Comparison of ENCODE assay signal across 8 cellular contexts in the genomic region with DNA sequence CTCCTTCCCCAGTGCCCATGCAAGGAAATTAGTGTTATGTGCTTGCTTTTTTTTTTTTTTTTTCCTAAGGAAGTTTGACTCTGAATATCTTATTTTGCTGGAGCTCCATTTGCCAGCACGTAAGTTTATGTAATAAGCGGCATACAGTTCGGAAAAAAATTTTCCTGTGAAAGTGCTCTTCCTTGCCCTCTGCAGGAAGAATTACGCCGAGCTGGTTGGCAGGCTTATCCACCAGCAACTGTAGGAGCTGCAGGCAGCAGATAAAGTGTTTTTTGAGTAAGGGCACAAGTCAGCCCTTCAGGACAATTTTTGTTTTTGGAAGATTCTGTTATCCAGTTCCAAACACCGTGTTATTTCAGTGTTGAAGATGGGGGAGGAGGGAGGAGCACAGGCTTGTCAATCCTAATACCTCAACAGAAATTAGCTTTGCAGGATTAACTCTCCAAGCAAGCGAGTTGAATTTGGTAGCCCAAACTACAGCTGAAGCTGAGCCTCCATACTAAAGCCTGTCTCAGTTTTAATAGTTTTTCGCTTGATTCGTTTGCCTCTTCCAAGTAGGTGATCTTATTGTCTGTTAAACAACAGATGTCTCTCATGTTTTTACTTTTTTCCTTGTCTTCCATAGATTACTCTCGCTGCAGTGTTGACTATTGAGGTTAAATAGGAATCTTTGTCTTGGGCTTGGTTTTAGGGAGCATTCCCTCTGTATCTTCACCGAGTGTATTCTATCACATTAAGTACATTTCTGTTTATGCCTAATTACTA. TPM values are rescaled to one million over a fixed set of nuclear protein-coding genes. Genes with fewer than 3 reads are reported as not detected.
DNase-seq lines count a peak whose midpoint lies in the region; ATAC-seq and TF ChIP-seq lines count a peak whose summit lies in the region.

No MANE protein-coding gene starts in this region.

- H3K4me3 Mint-ChIP-seq in activated B cell treated with CpG ODN at 0.5 μM for 24 hours: peak overlapping the region; percentile 73
- H3K4me3 Mint-ChIP-seq in naive thymus-derived CD8-positive, alpha-beta T cell: peak overlapping the region; percentile 78 to 88 (median 85)

- in situ Hi-C loops in G401 (cut with HindIII; ENCODE audit: low sequenced_read_pairs): no loop called here

- H3K36me3 Mint-ChIP-seq in activated B cell treated with CpG ODN at 0.5 μM for 24 hours (ENCODE audit: low read depth): no peaks in the 10 kb centered on the region
- no peaks in the 10 kb centered on the region for H3K36me3 Mint-ChIP-seq in naive thymus-derived CD8-positive, alpha-beta T cell

- no peak for TF ChIP-seq CTCF in activated B cell treated with CpG ODN at 0.5 μM for 24 hours (IDR thresholded peaks at IDR 0.05)

- H3K9me3 Mint-ChIP-seq in activated B cell treated with CpG ODN at 0.5 μM for 24 hours: no peaks in the 10 kb centered on the region
- peaks cover 0 to 3% (median 0%) of the 10 kb centered on the region in 9 donors for H3K9me3 Mint-ChIP-seq in naive thymus-derived CD8-positive, alpha-beta T cell

- H3K27ac Mint-ChIP-seq in activated B cell treated with CpG ODN at 0.5 μM for 24 hours: no peak overlapping the region
- peak overlapping the region in 1 of 10 donors; percentile 78 for H3K27ac Mint-ChIP-seq in naive thymus-derived CD8-positive, alpha-beta T cell

- no peak for TF ChIP-seq POLR2A in GM18505 (IDR thresholded peaks at IDR 0.05; ENCODE audit: borderline replicate concordance, extremely low read depth, insufficient read depth, insufficient read length)

- POLR2A ChIA-PET in activated B cell treated with CpG ODN at 0.5 μM for 24 hours (lab: Charles Lee): interaction anchor here (2.2 kb wide), 1 partner anchor 33 kb away, joined by 8 read pairs; a partner anchor contains a TSS
- POLR2A ChIA-PET in naive thymus-derived CD8-positive, alpha-beta T cell (lab: Charles Lee): interaction anchor here (0.6 to 1.4 kb wide), 6 partner anchors 9 to 987 kb away, joined by 3 to 4 read pairs (median 3); a partner anchor contains a TSS

- ATAC-seq in activated B cell treated with CpG ODN at 0.5 μM for 24 hours (ENCODE audit: low read depth) (no peak), HG03439 (IDR thresholded peaks at IDR 0.05; ENCODE audit: unreplicated experiment) (no peak), GM18505 (IDR thresholded peaks at IDR 0.05; ENCODE audit: unreplicated experiment) (no peak)
- ATAC-seq in naive thymus-derived CD8-positive, alpha-beta T cell: no peak

- CTCF ChIA-PET in activated B cell treated with CpG ODN at 0.5 μM for 24 hours (lab: Charles Lee): interaction anchor here (1.7 to 1.8 kb wide), 2 partner anchors 16 to 18 kb away, joined by 7 to 9 read pairs; no protein-coding TSS in a partner anchor

- DNase-seq in A172 (ENCODE audit: low spot score) (peak; percentile 63), G401 (ENCODE audit: low spot score) (peak; percentile 92), NCI-H2081 (lab: John Stamatoyannopoulos, UW) (peak; percentile 17 to 54), activated B cell treated with CpG ODN at 0.5 μM for 24 hours (no peak), fibroblast of the conjunctiva (ENCODE audit: low read depth) (peak; percentile 56)
- DNase-seq in naive thymus-derived CD8-positive, alpha-beta T cell: peak in 1 of 10 donors; percentile 5

- H3K4me1 Mint-ChIP-seq in activated B cell treated with CpG ODN at 0.5 μM for 24 hours: peaks cover 13% of the 10 kb centered on the region
- peaks cover 7 to 17% (median 9%) of the 10 kb centered on the region in 4 donors for H3K4me1 Mint-ChIP-seq in naive thymus-derived CD8-positive, alpha-beta T cell

- intact Hi-C loops in activated B cell treated with CpG ODN at 0.5 μM for 24 hours (cut with micrococcal nuclease): no loop called here

- H3K27me3 Mint-ChIP-seq in activated B cell treated with CpG ODN at 0.5 μM for 24 hours: peaks cover 36% of the 10 kb centered on the region
- peaks cover 36 to 87% (median 51%) of the 10 kb centered on the region in 5 donors for H3K27me3 Mint-ChIP-seq in naive thymus-derived CD8-positive, alpha-beta T cell

RNA-seq across cellular contexts. Expression of a gene that starts 1.1 kb away (rescaled TPM):
- 87.3 and 96.6 TPM in 2 replicates for total RNA-seq in A172 (2014; rRNA removed; shearing (Covaris generic))
- 0.49 TPM in 1 of 2 replicates, not detected in the other for total RNA-seq in G401 (2014; rRNA removed; shearing (Covaris generic))
- total RNA-seq in activated B cell treated with CpG ODN at 0.5 μM for 24 hours: 7.5 and 11.5 TPM in 2 replicates
- total RNA-seq in naive thymus-derived CD8-positive, alpha-beta T cell: 1 to 10 TPM; 1.8 to 1.9 TPM
- 1 to 10 TPM; 2.5 to 4.7 (median 3.1) TPM for polyA plus RNA-seq in naive thymus-derived CD8-positive, alpha-beta T cell

RNA-seq across cellular contexts. Expression of a gene that starts 32.7 kb away (rescaled TPM):
- total RNA-seq in A172 (2014; rRNA removed; shearing (Covaris generic)): 32.8 and 35.8 TPM in 2 replicates
- 11.7 and 32.4 TPM in 2 replicates for total RNA-seq in G401 (2014; rRNA removed; shearing (Covaris generic))
- 38.7 and 51.5 TPM in 2 replicates for total RNA-seq in activated B cell treated with CpG ODN at 0.5 μM for 24 hours
- total RNA-seq in naive thymus-derived CD8-positive, alpha-beta T cell: 10 to 100 TPM; 70.7 to 71.9 TPM
- polyA plus RNA-seq in naive thymus-derived CD8-positive, alpha-beta T cell: 10 to 100 TPM; 15.3 to 28.5 (median 17.5) TPM
